Comparison of ENCODE assay signal across 8 cellular contexts in genomic region chr11:10540915-10541591, GRCh38. TPM values are rescaled to one million over a fixed set of nuclear protein-coding genes. Genes with fewer than 3 reads are reported as not detected.
DNase-seq lines count a peak whose midpoint lies in the region; ATAC-seq and TF ChIP-seq lines count a peak whose summit lies in the region.

A gene with protein sequence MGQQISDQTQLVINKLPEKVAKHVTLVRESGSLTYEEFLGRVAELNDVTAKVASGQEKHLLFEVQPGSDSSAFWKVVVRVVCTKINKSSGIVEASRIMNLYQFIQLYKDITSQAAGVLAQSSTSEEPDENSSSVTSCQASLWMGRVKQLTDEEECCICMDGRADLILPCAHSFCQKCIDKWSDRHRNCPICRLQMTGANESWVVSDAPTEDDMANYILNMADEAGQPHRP (minus strand): TSS chr11:10541187. CDS start chr11:10534158, 7,029 bp downstream.

- H3K4me1 ChIP-seq in skeletal muscle satellite cell (ENCODE audit: control insufficient read depth, insufficient read depth, low read length), result peaks cover 20% of the 10 kb centered on the region

- H3K4me3 ChIP-seq in brain microvascular endothelial cell (ENCODE audit: low read depth, low read length) (peak within 1 kb of the TSS; percentile 84), iPS-11a (ENCODE audit: low read depth, low read length) (peak within 1 kb of the TSS; percentile 79), skeletal muscle satellite cell (ENCODE audit: low read length) (peak within 1 kb of the TSS; percentile 97)

- H3K36me3 ChIP-seq in brain microvascular endothelial cell (replicated peaks) (no peaks in the 10 kb centered on the region), skeletal muscle satellite cell (ENCODE audit: insufficient read depth, low read length) (no peaks in the 10 kb centered on the region)

- peak within 1 kb of the TSS; percentile 95 for H3K4me2 ChIP-seq in skeletal muscle satellite cell (ENCODE audit: low read length)

- ATAC-seq in GM18517 (IDR thresholded peaks at IDR 0.05; ENCODE audit: unreplicated experiment) (peak; percentile 95), HG03045 (IDR thresholded peaks at IDR 0.05; ENCODE audit: unreplicated experiment) (peak; percentile 99)

- H3K27me3 ChIP-seq in brain microvascular endothelial cell (replicated peaks), result no peaks in the 10 kb centered on the region
- no peaks in the 10 kb centered on the region for H3K27me3 ChIP-seq in skeletal muscle satellite cell (ENCODE audit: control insufficient read depth, insufficient read depth, low read length)

- DNase-seq in NCI-H2081 treated with DMSO at 0.1 percent for 48 hours (lab: John Stamatoyannopoulos, UW) (peak; percentile 83), UCSD-AML1 (lab: John Stamatoyannopoulos, UW; ENCODE audit: unreplicated experiment) (peak; percentile 95), brain microvascular endothelial cell (peak; percentile 89)

- TF ChIP-seq CTCF in 22Rv1 (IDR thresholded peaks at IDR 0.05) (peak; percentile 89), brain microvascular endothelial cell (IDR thresholded peaks at IDR 0.05; ENCODE audit: low read depth, low read length, missing control alignments) (peak; percentile 82)

- in situ Hi-C loops in brain microvascular endothelial cell (cut with HindIII; ENCODE audit: low pct_ligation_motif_present, low sequenced_read_pairs), result no loop called here

- peak within 1 kb of the TSS; percentile 97 for H3K9ac ChIP-seq in skeletal muscle satellite cell (ENCODE audit: low read depth, low read length)

- no peaks in the 10 kb centered on the region for H3K9me3 ChIP-seq in skeletal muscle satellite cell (replicated peaks; ENCODE audit: low read length)

- peak within 1 kb of the TSS; percentile 62 for H3K27ac ChIP-seq in 22Rv1
- peak within 1 kb of the TSS; percentile 48 for H3K27ac ChIP-seq in brain microvascular endothelial cell

RNA-seq across cellular contexts. Expression of the gene that starts here (rescaled TPM):
- 20.8 and 27.1 TPM in 2 replicates for total RNA-seq in skeletal muscle satellite cell (2012; rRNA removed)

Comparison
In these comparisons a context has a peak if more than half of its experiments do, and no peak if none do; other contexts are left out.
1. Peak in every context shown above with its lines: DNase-seq, ATAC-seq, H3K4me3 ChIP-seq and H3K27ac ChIP-seq.